Comparison of ENCODE assay signal across 1 cellular context in genomic region chrX:30649859-30650258, GRCh38.
A peak's percentile ranks its signal among the peaks of the same experiment; 100 is the strongest.
TF ChIP-seq lines count a peak whose summit lies in the region.

No MANE protein-coding gene starts in this region.

TF ChIP-seq in K562, 482 proteins besides CTCF, POLR2A, EP300 and RAD21 (continued from another document):
- TF ChIP-seq ZNF449 (CRISPR knock-in tag; IDR thresholded peaks at IDR 0.05): no peak
- TF ChIP-seq OTX1 (CRISPR knock-in tag; IDR thresholded peaks at IDR 0.05): no peak
- TF ChIP-seq KLF13 (tag; IDR thresholded peaks at IDR 0.05; ENCODE audit: borderline replicate concordance, low read depth): no peak
- no peak for TF ChIP-seq ARID4B (CRISPR knock-in tag; IDR thresholded peaks at IDR 0.05)
- no peak for TF ChIP-seq CEBPG (CRISPR knock-in tag; IDR thresholded peaks at IDR 0.05)
- 0 out of 4 replicates have a peak, but pooled peaks of 1 of the 2 experiments have one; percentile 27 for TF ChIP-seq CEBPG (tag; conservative IDR thresholded peaks at IDR 0.05 in 1 of 2, IDR thresholded peaks at IDR 0.05 in 1 of 2)
- no peak for TF ChIP-seq MAFK (IDR thresholded peaks at IDR 0.05; ENCODE audit: low read length)
- no peak for TF ChIP-seq CHAMP1 (IDR thresholded peaks at IDR 0.05)
- no peak for TF ChIP-seq SUPT5H (IDR thresholded peaks at IDR 0.05)
TF ChIP-seq in K562: peak in this region for 2.
